Comparison of ENCODE assay signal across 23 cellular contexts in genomic region chr7:112023786-112024185, GRCh38.
"Had no signal": no experiment of that assay in that cellular context is flagged by ENCODE, and none has a peak within 500 bp of the region (broad histone marks: within the 10 kb centered on the region; RNA-seq: fewer than 3 reads in every experiment).

No MANE protein-coding gene starts in this region.

- DNase-seq: KBM-7, MG63, NCI-H1092, NCI-H1105 treated with DMSO at 0.1 percent for 48 hours, NCI-H1417 treated with DMSO at 0.1 percent for 48 hours, NCI-H146, NCI-H1694 treated with DMSO at 0.1 percent for 48 hours, NCI-H1930, NCI-H2081, NCI-H2107, NCI-H2171, NCI-H226, NCI-H446, NCI-H510A, NCI-H524 treated with DMSO at 0.1 percent for 48 hours, NCI-H69, NCI-H774, Right ventricle myocardium superior, RPMI8226, SIG-M5 had no signal

- H3K9me3 ChIP-seq: MG63, SJSA1 had no signal

- H3K4me3 ChIP-seq: MG63, SJSA1, SK-N-MC had no signal

- H3K4me1 ChIP-seq: SJSA1 had no signal

- H3K27me3 ChIP-seq: MG63, SJSA1 had no signal

- H3K27ac ChIP-seq: SJSA1, SK-N-MC had no signal

- FAIRE-seq: RCC 7860 had no signal
